8 cellular contexts compared by ENCODE assay signal in the genomic region with DNA sequence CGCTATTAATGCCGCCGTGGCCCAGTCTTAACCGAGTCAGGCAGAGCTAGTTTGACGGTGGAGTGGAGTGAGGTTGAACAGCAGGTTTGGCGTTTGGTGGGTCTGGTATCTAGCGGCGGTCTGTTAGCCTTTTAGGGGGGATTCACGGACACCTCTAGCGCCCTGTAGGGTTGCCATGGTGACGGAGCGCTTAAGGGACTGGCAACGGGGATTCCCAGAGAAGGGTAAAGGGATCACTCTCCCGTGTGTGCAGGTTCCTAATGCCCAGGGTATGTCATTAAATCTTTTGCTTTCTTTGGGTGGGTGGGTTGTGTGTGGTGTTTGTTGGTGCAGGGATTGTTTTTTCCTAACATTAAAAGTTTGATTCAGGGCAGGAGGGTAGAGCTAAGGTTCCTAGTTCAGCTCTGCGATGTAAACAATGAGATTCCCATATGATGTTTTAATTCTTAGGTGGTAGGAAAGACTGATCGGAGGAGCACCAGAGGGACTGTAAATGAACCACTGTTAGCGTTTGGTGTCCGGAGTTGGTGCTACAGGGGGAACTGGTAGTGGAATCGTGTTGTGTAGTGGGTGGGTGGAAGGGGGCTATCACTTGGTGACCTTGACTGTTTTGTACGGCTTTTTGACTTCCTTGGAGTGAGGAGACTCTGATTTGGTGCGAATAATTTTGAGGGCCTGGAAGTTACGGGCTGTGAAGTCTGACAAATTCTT. TPM values are rescaled to one million over a fixed set of nuclear protein-coding genes. Genes with fewer than 3 reads are reported as not detected.
DNase-seq lines count a peak whose midpoint lies in the region; ATAC-seq and TF ChIP-seq lines count a peak whose summit lies in the region.

No MANE protein-coding gene starts in this region.

- H3K4me1 Mint-ChIP-seq in activated T-helper 1 cell treated with anti-CD3 and anti-CD28 coated beads, Interleukin-12 subunit alpha, Interleukin-12 subunit beta, Interleukin-2, Interleukin-4 antibody, amounts not matched to agents 30 ng/mL and 10 ng/mL and 1 ng/mL, durations not matched to agents 14 hours and 24 hours and 36 hours (ENCODE audit: low read depth), result peaks cover 37% of the 10 kb centered on the region

- no peaks in the 10 kb centered on the region for H3K9me3 ChIP-seq in gastroesophageal sphincter

- H3K27ac Mint-ChIP-seq in activated T-helper 1 cell treated with anti-CD3 and anti-CD28 coated beads, Interleukin-12 subunit alpha, Interleukin-12 subunit beta, Interleukin-2, Interleukin-4 antibody, amounts not matched to agents 30 ng/mL and 10 ng/mL and 1 ng/mL, durations not matched to agents 14 hours and 24 hours and 36 hours, result peak overlapping the region; percentile 98

- ATAC-seq in gastroesophageal sphincter (no peak), GM21526 (IDR thresholded peaks at IDR 0.05; ENCODE audit: low FRiP score, unreplicated experiment) (no peak), GM21619 (IDR thresholded peaks at IDR 0.05; ENCODE audit: unreplicated experiment) (no peak)

- DNase-seq in GM10266 (ENCODE audit: extremely low spot score), result peak; percentile 38
- peak; percentile 81 for DNase-seq in NCI-H146 (lab: John Stamatoyannopoulos, UW)
- DNase-seq in activated T-helper 1 cell treated with anti-CD3 and anti-CD28 coated beads, Interleukin-12 subunit alpha, Interleukin-12 subunit beta, Interleukin-2, Interleukin-4 antibody, amounts not matched to agents 30 ng/mL and 10 ng/mL and 1 ng/mL, durations not matched to agents 14 hours and 24 hours and 36 hours (ENCODE audit: low spot score), result peak; percentile 46
- no peak for DNase-seq in retinal pigment epithelial cell (ENCODE audit: low read depth)
- DNase-seq in NCI-H510A treated with DMSO at 0.1 percent for 48 hours (lab: John Stamatoyannopoulos, UW), result no peak

- no peak for TF ChIP-seq POLR2A in gastroesophageal sphincter (IDR thresholded peaks at IDR 0.05)

- H3K4me3 ChIP-seq in gastroesophageal sphincter, result peak overlapping the region; percentile 91 to 97
- peak overlapping the region; percentile 85 for H3K4me3 ChIP-seq in retinal pigment epithelial cell (ENCODE audit: low read length)

- intact Hi-C loops in activated T-helper 1 cell treated with anti-CD3 and anti-CD28 coated beads, Interleukin-12 subunit alpha, Interleukin-12 subunit beta, Interleukin-2, Interleukin-4 antibody, amounts not matched to agents 30 ng/mL and 10 ng/mL and 1 ng/mL, durations not matched to agents 14 hours and 24 hours and 36 hours (cut with micrococcal nuclease), result loop anchor here (5.0 to 10.0 kb wide), 3 partner anchors 1016 to 1308 kb away; a partner anchor contains a TSS

- H3K9me3 Mint-ChIP-seq in activated T-helper 1 cell treated with anti-CD3 and anti-CD28 coated beads, Interleukin-12 subunit alpha, Interleukin-12 subunit beta, Interleukin-2, Interleukin-4 antibody, amounts not matched to agents 30 ng/mL and 10 ng/mL and 1 ng/mL, durations not matched to agents 14 hours and 24 hours and 36 hours, result no peaks in the 10 kb centered on the region

- TF ChIP-seq EP300 in gastroesophageal sphincter (IDR thresholded peaks at IDR 0.05), result no peak

- peak overlapping the region in 3 of 4 donors; percentile 98 to 100 (median 99) for H3K27ac ChIP-seq in gastroesophageal sphincter

- H3K27me3 Mint-ChIP-seq in activated T-helper 1 cell treated with anti-CD3 and anti-CD28 coated beads, Interleukin-12 subunit alpha, Interleukin-12 subunit beta, Interleukin-2, Interleukin-4 antibody, amounts not matched to agents 30 ng/mL and 10 ng/mL and 1 ng/mL, durations not matched to agents 14 hours and 24 hours and 36 hours (ENCODE audit: insufficient read depth), result peaks cover 4% of the 10 kb centered on the region

- 0% methylated on average over 9 to 10 of the region's 22 CpGs for WGBS in gastroesophageal sphincter (ENCODE audit: low coverage in 1 of 2), 2 donors

- peaks cover 4 to 54% of the 10 kb centered on the region in 2 donors for H3K36me3 ChIP-seq in gastroesophageal sphincter

- no peaks in the 10 kb centered on the region for H3K27me3 ChIP-seq in gastroesophageal sphincter

- TF ChIP-seq CTCF in GM10266 (IDR thresholded peaks at IDR 0.05; ENCODE audit: control insufficient read depth, insufficient read depth, low read depth, missing control alignments) (no peak), gastroesophageal sphincter (IDR thresholded peaks at IDR 0.05) (no peak), retinal pigment epithelial cell (conservative IDR thresholded peaks at IDR 0.05; ENCODE audit: low read depth, low read length) (no peak)

- H3K36me3 Mint-ChIP-seq in activated T-helper 1 cell treated with anti-CD3 and anti-CD28 coated beads, Interleukin-12 subunit alpha, Interleukin-12 subunit beta, Interleukin-2, Interleukin-4 antibody, amounts not matched to agents 30 ng/mL and 10 ng/mL and 1 ng/mL, durations not matched to agents 14 hours and 24 hours and 36 hours (ENCODE audit: low read depth), result peaks cover 81% of the 10 kb centered on the region

- H3K4me1 ChIP-seq in gastroesophageal sphincter, result peaks cover 0 to 48% (median 16%) of the 10 kb centered on the region in 3 donors

- H3K4me3 Mint-ChIP-seq in activated T-helper 1 cell treated with anti-CD3 and anti-CD28 coated beads, Interleukin-12 subunit alpha, Interleukin-12 subunit beta, Interleukin-2, Interleukin-4 antibody, amounts not matched to agents 30 ng/mL and 10 ng/mL and 1 ng/mL, durations not matched to agents 14 hours and 24 hours and 36 hours, result peak overlapping the region; percentile 96

RNA-seq across cellular contexts. Expression of a gene that starts 4.9 kb away (rescaled TPM):
- 316 and 330 TPM in 2 replicates for total RNA-seq in activated T-helper 1 cell treated with anti-CD3 and anti-CD28 coated beads, Interleukin-12 subunit alpha, Interleukin-12 subunit beta, Interleukin-2, Interleukin-4 antibody, amounts not matched to agents 30 ng/mL and 10 ng/mL and 1 ng/mL, durations not matched to agents 14 hours and 24 hours and 36 hours
- total RNA-seq in gastroesophageal sphincter, result 100 to 1,000 TPM; 107 to 154 (median 124) TPM

RNA-seq across cellular contexts. Expression of a gene that starts 20.4 kb away (rescaled TPM):
- 14.1 and 14.2 TPM in 2 replicates for total RNA-seq in activated T-helper 1 cell treated with anti-CD3 and anti-CD28 coated beads, Interleukin-12 subunit alpha, Interleukin-12 subunit beta, Interleukin-2, Interleukin-4 antibody, amounts not matched to agents 30 ng/mL and 10 ng/mL and 1 ng/mL, durations not matched to agents 14 hours and 24 hours and 36 hours
- total RNA-seq in gastroesophageal sphincter, result 10 to 100 TPM in 2 of 4 donors, 1 to 10 TPM in 2; 5.8 to 43.8 (median 15.8) TPM

RNA-seq across cellular contexts. Expression of a gene that starts 32.5 kb away (rescaled TPM):
- total RNA-seq in activated T-helper 1 cell treated with anti-CD3 and anti-CD28 coated beads, Interleukin-12 subunit alpha, Interleukin-12 subunit beta, Interleukin-2, Interleukin-4 antibody, amounts not matched to agents 30 ng/mL and 10 ng/mL and 1 ng/mL, durations not matched to agents 14 hours and 24 hours and 36 hours, result 2.7 and 2.8 TPM in 2 replicates
- 10 to 100 TPM in 2 of 4 donors, 1 to 10 TPM in 2; 7.3 to 26.0 (median 11.6) TPM for total RNA-seq in gastroesophageal sphincter

RNA-seq across cellular contexts. Expression of a gene that starts 36.1 kb away (rescaled TPM):
- 1.8 and 2.0 TPM in 2 replicates for total RNA-seq in activated T-helper 1 cell treated with anti-CD3 and anti-CD28 coated beads, Interleukin-12 subunit alpha, Interleukin-12 subunit beta, Interleukin-2, Interleukin-4 antibody, amounts not matched to agents 30 ng/mL and 10 ng/mL and 1 ng/mL, durations not matched to agents 14 hours and 24 hours and 36 hours
- total RNA-seq in gastroesophageal sphincter, result 1 to 10 TPM; 1.1 to 4.4 (median 1.8) TPM

Comparison
In these comparisons a context has a peak if more than half of its experiments do, and no peak if none do; other contexts are left out.
1. DNase-seq: peak in GM10266 (single experiment), NCI-H146 (single experiment) and activated T-helper 1 cell treated with anti-CD3 and anti-CD28 coated beads, Interleukin-12 subunit alpha, Interleukin-12 subunit beta, Interleukin-2, Interleukin-4 antibody, amounts not matched to agents 30 ng/mL and 10 ng/mL and 1 ng/mL, durations not matched to agents 14 hours and 24 hours and 36 hours (single experiment); none in retinal pigment epithelial cell (single experiment) and NCI-H510A treated with DMSO at 0.1 percent for 48 hours (single experiment).